ENCODE assay signal across 10 cellular contexts in genomic region chr16:81526935-81527334, GRCh38.
A peak's percentile ranks its signal among the peaks of the same experiment; 100 is the strongest.
DNase-seq lines count a peak whose midpoint lies in the region; ATAC-seq and TF ChIP-seq lines count a peak whose summit lies in the region.
"Had no signal": no experiment of that assay in that cellular context is flagged by ENCODE, and none has a peak within 500 bp of the region (broad histone marks: within the 10 kb centered on the region; RNA-seq: fewer than 3 reads in every experiment).

No MANE protein-coding gene starts in this region.

- H3K9me3 Mint-ChIP-seq in nephron progenitor cell, result peaks cover 40% of the 10 kb centered on the region

- peak overlapping the region; percentile 100 for H3K27ac ChIP-seq in foreskin keratinocyte

- ATAC-seq in T-helper 17 cell (peak; percentile 16), foreskin keratinocyte (peak; percentile 51), left colon (no peak), GM19324 (IDR thresholded peaks at IDR 0.05; ENCODE audit: low FRiP score, unreplicated experiment) (no peak)

- peaks cover 64% of the 10 kb centered on the region for H3K4me1 ChIP-seq in foreskin keratinocyte

- H3K4me1 Mint-ChIP-seq in T-helper 17 cell (peaks cover 47% of the 10 kb centered on the region), nephron progenitor cell (peaks cover 28% of the 10 kb centered on the region)

- intact Hi-C loops in left colon (cut with DNase I, micrococcal nuclease), result no loop called here

- no peaks in the 10 kb centered on the region for H3K36me3 Mint-ChIP-seq in T-helper 17 cell (ENCODE audit: low read depth)
- peaks cover 51% of the 10 kb centered on the region for H3K36me3 Mint-ChIP-seq in nephron progenitor cell (ENCODE audit: low read depth)

- H3K4me3 Mint-ChIP-seq in T-helper 17 cell, result peak overlapping the region; percentile 66
- H3K4me3 Mint-ChIP-seq in nephron progenitor cell, result no peak overlapping the region

- H3K27ac Mint-ChIP-seq in T-helper 17 cell (peak overlapping the region; percentile 93), nephron progenitor cell (no peak overlapping the region)

- no peaks in the 10 kb centered on the region for H3K27me3 Mint-ChIP-seq in T-helper 17 cell
- peaks cover 12% of the 10 kb centered on the region for H3K27me3 Mint-ChIP-seq in nephron progenitor cell (ENCODE audit: low read depth, poor library complexity)

- H3K9me3 ChIP-seq in T-helper 17 cell (ENCODE audit: control insufficient read depth, low read length, poor library complexity, severe bottlenecking), result no peaks in the 10 kb centered on the region

- DNase-seq in Daoy (ENCODE audit: low read depth) (peak; percentile 69), T-helper 17 cell (no peak), foreskin keratinocyte (peak; percentile 99), retinal pigment epithelial cell (ENCODE audit: low read depth) (peak; percentile 48), left colon (no peak), KBM-7 (no peak), nephron progenitor cell (no peak)
- DNase-seq: NCI-H187 treated with DMSO at 0.1 percent for 48 hours, occipital lobe had no signal

- no peak overlapping the region for H3K4me3 ChIP-seq in retinal pigment epithelial cell (ENCODE audit: low read length)

- TF ChIP-seq CTCF in foreskin keratinocyte (conservative IDR thresholded peaks at IDR 0.05), result no peak
- no peak for TF ChIP-seq CTCF in retinal pigment epithelial cell (conservative IDR thresholded peaks at IDR 0.05; ENCODE audit: low read depth, low read length)
- no peak for TF ChIP-seq CTCF in nephron progenitor cell (IDR thresholded peaks at IDR 0.05)

- in situ Hi-C loops in KBM-7 (cut with MboI; ENCODE audit: low pct_unique_long_range_greater_than_20kb, low sequenced_read_pairs), result no loop called here

- no peaks in the 10 kb centered on the region for H3K27me3 ChIP-seq in foreskin keratinocyte

Comparison
In these comparisons a context has a peak if more than half of its experiments do, and no peak if none do; other contexts are left out.
1. DNase-seq: peak in Daoy (single experiment), foreskin keratinocyte (2 of 2) and retinal pigment epithelial cell (single experiment); none in T-helper 17 cell (0 of 3), left colon (0 of 2), KBM-7 (single experiment) and nephron progenitor cell (single experiment).
2. ATAC-seq: peak in T-helper 17 cell (single experiment) and foreskin keratinocyte (single experiment); none in left colon (single experiment) and GM19324 (single experiment).